Comparison of ENCODE assay signal across 10 cellular contexts in the genomic region with DNA sequence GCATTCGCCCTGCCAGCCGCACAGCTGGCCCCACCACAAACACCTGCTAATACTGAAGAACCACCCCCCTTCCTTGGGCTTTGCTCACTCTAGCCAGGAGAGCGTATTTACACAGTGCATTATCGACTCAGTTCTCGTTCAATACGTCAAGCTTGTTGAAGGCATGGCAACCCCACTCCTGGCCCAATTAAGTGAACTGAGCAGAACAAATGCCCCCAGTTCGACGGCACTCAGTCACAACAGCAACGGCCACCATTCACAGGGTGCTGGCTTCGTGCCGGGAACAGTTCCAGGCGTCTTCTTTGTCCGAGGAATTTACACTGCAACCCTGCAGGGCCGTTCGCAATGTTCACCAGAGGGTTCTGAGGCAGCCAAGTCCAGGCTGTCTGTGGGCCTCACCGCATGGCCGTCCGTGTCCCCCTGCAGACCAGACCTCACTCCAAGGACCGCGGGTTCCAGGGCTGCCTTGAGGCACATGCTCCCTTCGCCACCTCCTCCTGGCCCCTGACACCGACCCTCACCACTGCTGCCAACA.
A peak's percentile ranks its signal among the peaks of the same experiment; 100 is the strongest.
DNase-seq lines count a peak whose midpoint lies in the region; FAIRE-seq and TF ChIP-seq lines count a peak whose summit lies in the region.
"Had no signal": no experiment of that assay in that cellular context is flagged by ENCODE, and none has a peak within 500 bp of the region (broad histone marks: within the 10 kb centered on the region; RNA-seq: fewer than 3 reads in every experiment).

No MANE protein-coding gene starts in this region.

- H2AFZ ChIP-seq in astrocyte (ENCODE audit: low read depth, low read length) (no peak overlapping the region), PC-9 (no peak overlapping the region)

- H3F3A ChIP-seq in PC-9 (ENCODE audit: insufficient read depth, low read depth): no peaks in the 10 kb centered on the region

- POLR2A ChIA-PET in PC-9 (lab: Charles Lee; ENCODE audit: unreplicated experiment): no interaction called here

- no peak overlapping the region for H3K9ac ChIP-seq in BLaER1 treated with 17β-estradiol and CSF1 and Interleukin-3, amounts not matched to agents 10 nM and 100 nM
- H3K9ac ChIP-seq in astrocyte (ENCODE audit: low read length) (no peak overlapping the region), mucosa of stomach (ENCODE audit: low read length) (peak overlapping the region; percentile 51)

- H3K9me3 ChIP-seq in BLaER1 treated with 17β-estradiol and CSF1 and Interleukin-3, amounts not matched to agents 10 nM and 100 nM (replicated peaks in 1 of 11): no peaks in the 10 kb centered on the region
- H3K9me3 ChIP-seq in astrocyte (ENCODE audit: insufficient read depth, low read depth, low read length) (no peaks in the 10 kb centered on the region), mucosa of stomach (ENCODE audit: control insufficient read depth, low read length) (no peaks in the 10 kb centered on the region), PC-9 (ENCODE audit: insufficient read depth, low read depth) (no peaks in the 10 kb centered on the region)
- H3K9me3 ChIP-seq: gastrocnemius medialis had no signal

- H3K4me2 ChIP-seq in BLaER1 treated with 17β-estradiol and CSF1 and Interleukin-3, amounts not matched to agents 10 nM and 100 nM: peak overlapping the region in 8 of 11 experiments; percentile 32 to 86 (median 68); a peak in 16 of 22 replicates
- H3K4me2 ChIP-seq in astrocyte (ENCODE audit: low read length) (peak overlapping the region; percentile 2), PC-9 (no peak overlapping the region)

- H3K4me1 ChIP-seq in BLaER1 treated with 17β-estradiol and CSF1 and Interleukin-3, amounts not matched to agents 10 nM and 100 nM: peaks cover 5 to 81% (median 43%) of the 10 kb centered on the region in 10 experiments; a peak in 18 of 20 replicates
- H3K4me1 ChIP-seq in astrocyte (ENCODE audit: insufficient read depth, low read length) (peaks cover 3% of the 10 kb centered on the region), mucosa of stomach (ENCODE audit: control insufficient read depth, insufficient read depth, low read length) (peaks cover 29% of the 10 kb centered on the region), PC-9 (replicated peaks; ENCODE audit: insufficient read depth) (no peaks in the 10 kb centered on the region)

- DNase-seq in NCI-H1436 (lab: John Stamatoyannopoulos, UW) (peak; percentile 92), astrocyte (ENCODE audit: low read depth) (no peak), D341Med (ENCODE audit: low spot score) (no peak), PC-9 (no peak), KBM-7 (no peak)
- DNase-seq in effector CD8-positive, alpha-beta T cell (lab: John Stamatoyannopoulos, UW): no peak

- H3K4me3 ChIP-seq in BLaER1 treated with 17β-estradiol and CSF1 and Interleukin-3, amounts not matched to agents 10 nM and 100 nM: no peak overlapping the region
- H3K4me3 ChIP-seq in astrocyte (ENCODE audit: insufficient read depth, low read depth, low read length) (no peak overlapping the region), mucosa of stomach (ENCODE audit: low read length) (no peak overlapping the region), PC-9 (no peak overlapping the region)
- H3K4me3 ChIP-seq: gastrocnemius medialis had no signal

- H3K27me3 Mint-ChIP-seq in astrocyte (ENCODE audit: low read depth, unreplicated experiment): no peaks in the 10 kb centered on the region

- peaks cover 20% of the 10 kb centered on the region for H3K4me1 Mint-ChIP-seq in astrocyte (ENCODE audit: low read depth, unreplicated experiment)

- no peaks in the 10 kb centered on the region for H3K9me2 ChIP-seq in PC-9 (ENCODE audit: insufficient read depth)

- peaks cover 45% of the 10 kb centered on the region for H3K79me2 ChIP-seq in astrocyte (ENCODE audit: insufficient read depth, low read length)
- no peaks in the 10 kb centered on the region for H3K79me2 ChIP-seq in PC-9 (ENCODE audit: low read depth)

- no peaks in the 10 kb centered on the region for H3K9me3 Mint-ChIP-seq in astrocyte (ENCODE audit: unreplicated experiment)

- H3K36me3 ChIP-seq in BLaER1 treated with 17β-estradiol and CSF1 and Interleukin-3, amounts not matched to agents 10 nM and 100 nM: peaks cover 0 to 3% (median 0%) of the 10 kb centered on the region in 11 experiments; a peak in 1 of 22 replicates
- H3K36me3 ChIP-seq in astrocyte (ENCODE audit: insufficient read depth, low read length) (no peaks in the 10 kb centered on the region), mucosa of stomach (ENCODE audit: control insufficient read depth, insufficient read depth, low read length) (no peaks in the 10 kb centered on the region), PC-9 (ENCODE audit: low read depth) (no peaks in the 10 kb centered on the region)
- H3K36me3 ChIP-seq: gastrocnemius medialis had no signal

- no peak overlapping the region for H3K4me3 Mint-ChIP-seq in astrocyte (ENCODE audit: unreplicated experiment)

- intact Hi-C loops in PC-9 (cut with micrococcal nuclease; ENCODE audit: unreplicated experiment): loop anchor here (5.0 kb wide), 2 partner anchors 178 to 337 kb away; no protein-coding TSS in a partner anchor

- H3K27me3 ChIP-seq in BLaER1 treated with 17β-estradiol and CSF1 and Interleukin-3, amounts not matched to agents 10 nM and 100 nM: peaks cover 0 to 54% (median 22%) of the 10 kb centered on the region in 11 experiments; a peak in 16 of 22 replicates
- H3K27me3 ChIP-seq in astrocyte (ENCODE audit: insufficient read depth, low read length): no peaks in the 10 kb centered on the region
- no peaks in the 10 kb centered on the region for H3K27me3 ChIP-seq in mucosa of stomach (ENCODE audit: control insufficient read depth, insufficient read depth, low read length)
- peaks cover 21% of the 10 kb centered on the region for H3K27me3 ChIP-seq in PC-9 (ENCODE audit: insufficient read depth, low read depth)
- H3K27me3 ChIP-seq: gastrocnemius medialis had no signal

- in situ Hi-C loops in KBM-7 (cut with MboI; ENCODE audit: low pct_unique_long_range_greater_than_20kb, low sequenced_read_pairs): no loop called here

- no TSS peak for BruUV-seq in PC-9 (replicated peaks; lab: Mats Ljungman, UMichigan)

- FAIRE-seq in astrocyte (lab: Jason Lieb, UNC): no peak
- FAIRE-seq: HTR-8/SVneo had no signal

- TF ChIP-seq CTCF in astrocyte (IDR thresholded peaks at IDR 0.05; ENCODE audit: insufficient read depth, low read depth, low read length): no peak
- no peak for TF ChIP-seq CTCF in PC-9 (conservative IDR thresholded peaks at IDR 0.05)

- H3K27ac Mint-ChIP-seq in astrocyte (ENCODE audit: unreplicated experiment): no peak overlapping the region

- CTCF ChIA-PET in PC-9 (lab: Charles Lee): interaction anchor here (0.6 kb wide), 1 partner anchor 290 kb away, joined by 7 read pairs; no protein-coding TSS in a partner anchor

- no peak overlapping the region for H3K27ac ChIP-seq in BLaER1 treated with 17β-estradiol and CSF1 and Interleukin-3, amounts not matched to agents 10 nM and 100 nM
- H3K27ac ChIP-seq in astrocyte (ENCODE audit: low read depth, low read length) (no peak overlapping the region), PC-9 (no peak overlapping the region)
- H3K27ac ChIP-seq: gastrocnemius medialis had no signal

- H4K20me1 ChIP-seq in BLaER1 treated with 17β-estradiol and CSF1 and Interleukin-3, amounts not matched to agents 10 nM and 100 nM: peaks cover 0 to 94% (median 78%) of the 10 kb centered on the region in 11 experiments; a peak in 17 of 22 replicates
- peaks cover 59% of the 10 kb centered on the region for H4K20me1 ChIP-seq in astrocyte (ENCODE audit: insufficient read depth, low read length)
- H4K20me1 ChIP-seq in PC-9 (ENCODE audit: insufficient read depth): no peaks in the 10 kb centered on the region

- H3K36me3 Mint-ChIP-seq in astrocyte (ENCODE audit: low read depth, unreplicated experiment): peaks cover 20% of the 10 kb centered on the region
